ENCODE assay signal across 15 cellular contexts in genomic region chr16:12515346-12515745, GRCh38.
A peak's percentile ranks its signal among the peaks of the same experiment; 100 is the strongest.
DNase-seq lines count a peak whose midpoint lies in the region; ATAC-seq and TF ChIP-seq lines count a peak whose summit lies in the region.
"Had no signal": no experiment of that assay in that cellular context is flagged by ENCODE, and none has a peak within 500 bp of the region (broad histone marks: within the 10 kb centered on the region; RNA-seq: fewer than 3 reads in every experiment).

No MANE protein-coding gene starts in this region.

- peaks cover 8% of the 10 kb centered on the region for H3K27me3 Mint-ChIP-seq in glutamatergic neuron (ENCODE audit: unreplicated experiment)
- H3K27me3 Mint-ChIP-seq in neural progenitor cell (ENCODE audit: insufficient read depth, low read depth): no peaks in the 10 kb centered on the region
- H3K27me3 Mint-ChIP-seq in endodermal cell (ENCODE audit: insufficient read depth): no peaks in the 10 kb centered on the region

- CTCF ChIA-PET in IMR-90 (lab: Yijun Ruan, JAX): interaction anchor here (0.6 kb wide), 1 partner anchor 379 kb away, joined by 4 read pairs; no protein-coding TSS in a partner anchor

- dilution Hi-C loops in IMR-90 (cut with HindIII; ENCODE audit: low sequenced_read_pairs, unreplicated experiment): no loop called here

- peaks cover 58% of the 10 kb centered on the region for H3K4me1 ChIP-seq in BLaER1
- no peaks in the 10 kb centered on the region for H3K4me1 ChIP-seq in IMR-90 (ENCODE audit: control insufficient read depth, insufficient read depth, low read length)
- no peaks in the 10 kb centered on the region for H3K4me1 ChIP-seq in neural progenitor cell
- peaks cover 8% of the 10 kb centered on the region for H3K4me1 ChIP-seq in endodermal cell (ENCODE audit: control insufficient read depth, insufficient read depth, low read length)
- H3K4me1 ChIP-seq: Caco-2 had no signal

- in situ Hi-C loops in IMR-90 (cut with MboI; ENCODE audit: low sequenced_read_pairs): no loop called here

- H3K4me3 ChIP-seq in BLaER1 (no peak overlapping the region), IMR-90 (ENCODE audit: insufficient read depth, low read depth, low read length) (no peak overlapping the region), neural progenitor cell (no peak overlapping the region), endodermal cell (ENCODE audit: low read length) (no peak overlapping the region)

- H3K56ac ChIP-seq in IMR-90 (ENCODE audit: extremely low read depth, insufficient read depth, low read length): no peak overlapping the region

- peaks cover 53% of the 10 kb centered on the region; the same call in 1 of the 2 replicates for H4K20me1 ChIP-seq in BLaER1
- H4K20me1 ChIP-seq in IMR-90 (ENCODE audit: insufficient read depth, low read length): no peaks in the 10 kb centered on the region
- no peaks in the 10 kb centered on the region for H4K20me1 ChIP-seq in neural progenitor cell (ENCODE audit: low read depth)

- H3K4ac ChIP-seq in IMR-90 (ENCODE audit: low read depth, low read length): no peak overlapping the region

- no peaks in the 10 kb centered on the region for H3K36me3 Mint-ChIP-seq in glutamatergic neuron (ENCODE audit: unreplicated experiment)
- H3K36me3 Mint-ChIP-seq in neural progenitor cell: no peaks in the 10 kb centered on the region
- no peaks in the 10 kb centered on the region for H3K36me3 Mint-ChIP-seq in endodermal cell (ENCODE audit: low read depth)

- no peaks in the 10 kb centered on the region; the same call in 1 of the 2 replicates for H3K9me1 ChIP-seq in IMR-90 (ENCODE audit: insufficient read depth, low read length)

- H2BK5ac ChIP-seq in IMR-90 (ENCODE audit: low read depth, low read length, poor library complexity, severe bottlenecking): no peak overlapping the region

- H3K14ac ChIP-seq in IMR-90 (replicated peaks; ENCODE audit: low read depth, low read length): no peak overlapping the region

- POLR2A ChIA-PET in IMR-90 (lab: Charles Lee; ENCODE audit: unreplicated experiment): no interaction called here

- H3K27ac ChIP-seq in BLaER1 (no peak overlapping the region), IMR-90 (ENCODE audit: insufficient read depth, low read length) (no peak overlapping the region), neural progenitor cell (no peak overlapping the region), endodermal cell (ENCODE audit: low read depth, low read length) (no peak overlapping the region)

- H3K9me3 ChIP-seq in BLaER1: no peaks in the 10 kb centered on the region
- no peaks in the 10 kb centered on the region for H3K9me3 ChIP-seq in IMR-90 (ENCODE audit: control insufficient read depth, insufficient read depth, low read length)
- no peaks in the 10 kb centered on the region for H3K9me3 ChIP-seq in neural progenitor cell (ENCODE audit: low read depth)
- no peaks in the 10 kb centered on the region for H3K9me3 ChIP-seq in endodermal cell (ENCODE audit: control insufficient read depth, low read length)
- H3K9me3 ChIP-seq: Caco-2 had no signal

- intact Hi-C loops in IMR-90 (cut with micrococcal nuclease): no loop called here

- no peak overlapping the region for H3K23ac ChIP-seq in IMR-90 (ENCODE audit: low read depth, low read length)

- no peak overlapping the region for H2AK5ac ChIP-seq in IMR-90 (ENCODE audit: low read depth, low read length)

- no peak for DNase-seq in IMR-90
- no peak for DNase-seq in glutamatergic neuron
- no peak for DNase-seq in neural progenitor cell (ENCODE audit: low spot score)
- no peak for DNase-seq in Kasumi-1 (lab: John Stamatoyannopoulos, UW)
- no peak for DNase-seq in activated CD4-positive, alpha-beta T cell treated with anti-CD3 and anti-CD28 coated beads for 1 hour
- DNase-seq in endodermal cell: no peak
- no peak for DNase-seq in anterior cingulate cortex (lab: John Stamatoyannopoulos, UW)
- DNase-seq: ACHN; Caco-2; CD8-positive, alpha-beta memory T cell; DND-41; GF-D8 had no signal

- H3F3A ChIP-seq in neural progenitor cell (ENCODE audit: low read depth): no peaks in the 10 kb centered on the region

- H3K79me1 ChIP-seq in IMR-90 (ENCODE audit: low read depth in 1 of 2, low read length in 2 of 2): no peaks in the 10 kb centered on the region

- H3K4me3 Mint-ChIP-seq in glutamatergic neuron (ENCODE audit: unreplicated experiment) (no peak overlapping the region), neural progenitor cell (no peak overlapping the region), endodermal cell (no peak overlapping the region)
- H3K4me3 Mint-ChIP-seq: CD14-positive monocyte; CD8-positive, alpha-beta memory T cell had no signal

- H2BK120ac ChIP-seq in IMR-90 (ENCODE audit: low read depth, low read length): no peak overlapping the region

- no TSS peak for BruUV-seq in IMR-90 (replicated peaks; lab: Mats Ljungman, UMichigan)

- H4K5ac ChIP-seq in IMR-90 (ENCODE audit: low read depth, low read length): no peak overlapping the region

- no peaks in the 10 kb centered on the region for H3K27me3 ChIP-seq in BLaER1
- H3K27me3 ChIP-seq in IMR-90 (ENCODE audit: control insufficient read depth, insufficient read depth, low read length): no peaks in the 10 kb centered on the region
- no peaks in the 10 kb centered on the region for H3K27me3 ChIP-seq in neural progenitor cell
- H3K27me3 ChIP-seq in endodermal cell (ENCODE audit: control insufficient read depth, insufficient read depth, low read length, poor library complexity, severe bottlenecking): no peaks in the 10 kb centered on the region

- H3K18ac ChIP-seq in IMR-90 (ENCODE audit: low read depth, low read length): no peak overlapping the region

- no peak overlapping the region for H4K91ac ChIP-seq in IMR-90 (ENCODE audit: insufficient read depth, low read depth, low read length)

- H3K27ac Mint-ChIP-seq in glutamatergic neuron (ENCODE audit: unreplicated experiment) (peak overlapping the region; percentile 33), neural progenitor cell (peak overlapping the region; percentile 22), endodermal cell (no peak overlapping the region)

- no peak for ATAC-seq in IMR-90 (ENCODE audit: low read depth)
- ATAC-seq: HCT116 had no signal

- TF ChIP-seq CTCF in IMR-90 (conservative IDR thresholded peaks at IDR 0.05; ENCODE audit: low read depth, low read length) (no peak), glutamatergic neuron (IDR thresholded peaks at IDR 0.05; ENCODE audit: partially characterized antibody, unreplicated experiment) (no peak), neural progenitor cell (IDR thresholded peaks at IDR 0.05) (no peak), endodermal cell (conservative IDR thresholded peaks at IDR 0.05) (no peak)

- no peak overlapping the region for H3K9ac ChIP-seq in BLaER1
- H3K9ac ChIP-seq in IMR-90 (ENCODE audit: low read depth, low read length): no peak overlapping the region
- no peak overlapping the region for H3K9ac ChIP-seq in neural progenitor cell
- no peak overlapping the region for H3K9ac ChIP-seq in endodermal cell (ENCODE audit: extremely low read depth, low read length, poor library complexity, severe bottlenecking)

- TF ChIP-seq POLR2A in IMR-90 (IDR thresholded peaks at IDR 0.05; ENCODE audit: low read depth, low read length): no peak

- H2BK20ac ChIP-seq in IMR-90 (ENCODE audit: low read depth, low read length): no peak overlapping the region

- no peak overlapping the region for H2AK9ac ChIP-seq in IMR-90 (replicated peaks; ENCODE audit: low read depth, low read length, poor library complexity)

- H3K36me3 ChIP-seq in BLaER1 (peaks cover 12% of the 10 kb centered on the region; the same call in 1 of the 2 replicates), IMR-90 (ENCODE audit: control insufficient read depth, insufficient read depth, low read length) (no peaks in the 10 kb centered on the region), neural progenitor cell (no peaks in the 10 kb centered on the region), endodermal cell (ENCODE audit: control insufficient read depth, insufficient read depth, low read length) (no peaks in the 10 kb centered on the region)

- no peak overlapping the region for H2BK15ac ChIP-seq in IMR-90 (ENCODE audit: low read depth, low read length)

- WGBS in IMR-90 (ENCODE audit: extremely low coverage in 2 of 2, insufficient read length in 1 of 2), 2 experiments: 82% methylated on average over 5 of the region's 7 CpGs; no CpG with 5 or more reads in 1 of the 2 experiments
- 92 to 93% methylated on average over 5 to 7 of the region's 7 CpGs for WGBS in endodermal cell (ENCODE audit: insufficient coverage in 1 of 2, insufficient read length in 1 of 2), 2 experiments

- peak overlapping the region; percentile 37 for H2AFZ ChIP-seq in IMR-90 (replicated peaks; ENCODE audit: low read length, poor library complexity)
- no peak overlapping the region for H2AFZ ChIP-seq in neural progenitor cell (replicated peaks)

- H3K4me2 ChIP-seq in BLaER1: peak overlapping the region; percentile 65
- H3K4me2 ChIP-seq in IMR-90 (ENCODE audit: low read depth, low read length): no peak overlapping the region
- H3K4me2 ChIP-seq in neural progenitor cell: no peak overlapping the region

- peaks cover 8% of the 10 kb centered on the region for H3K9me3 Mint-ChIP-seq in glutamatergic neuron (ENCODE audit: unreplicated experiment)
- H3K9me3 Mint-ChIP-seq in neural progenitor cell: no peaks in the 10 kb centered on the region
- no peaks in the 10 kb centered on the region for H3K9me3 Mint-ChIP-seq in endodermal cell
- H3K9me3 Mint-ChIP-seq: CD14-positive monocyte; CD8-positive, alpha-beta memory T cell had no signal

- TF ChIP-seq RAD21 in IMR-90 (IDR thresholded peaks at IDR 0.05; ENCODE audit: low read length): no peak

- no peaks in the 10 kb centered on the region for H3K79me2 ChIP-seq in neural progenitor cell (ENCODE audit: low read depth)

- H4K8ac ChIP-seq in IMR-90 (ENCODE audit: low read depth in 2 of 2, low read length in 2 of 2): no peak overlapping the region

- H3K4me1 Mint-ChIP-seq in glutamatergic neuron (ENCODE audit: low read depth, unreplicated experiment) (peaks cover 28% of the 10 kb centered on the region), neural progenitor cell (peaks cover 26% of the 10 kb centered on the region), endodermal cell (peaks cover 19% of the 10 kb centered on the region)

TF ChIP-seq in IMR-90, 13 proteins besides CTCF, POLR2A, EP300 and RAD21 (continues in another document):
- no peak for TF ChIP-seq RFX5 (IDR thresholded peaks at IDR 0.05; ENCODE audit: low read depth, low read length)
- TF ChIP-seq MAZ (IDR thresholded peaks at IDR 0.05; ENCODE audit: borderline replicate concordance, low read depth, low read length): no peak
- TF ChIP-seq SMC3 (IDR thresholded peaks at IDR 0.05; ENCODE audit: low read depth, low read length): no peak
- no peak for TF ChIP-seq MAFK (IDR thresholded peaks at IDR 0.05; ENCODE audit: low read depth, low read length)
- TF ChIP-seq, protein P1, sequence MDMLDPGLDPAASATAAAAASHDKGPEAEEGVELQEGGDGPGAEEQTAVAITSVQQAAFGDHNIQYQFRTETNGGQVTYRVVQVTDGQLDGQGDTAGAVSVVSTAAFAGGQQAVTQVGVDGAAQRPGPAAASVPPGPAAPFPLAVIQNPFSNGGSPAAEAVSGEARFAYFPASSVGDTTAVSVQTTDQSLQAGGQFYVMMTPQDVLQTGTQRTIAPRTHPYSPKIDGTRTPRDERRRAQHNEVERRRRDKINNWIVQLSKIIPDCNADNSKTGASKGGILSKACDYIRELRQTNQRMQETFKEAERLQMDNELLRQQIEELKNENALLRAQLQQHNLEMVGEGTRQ (IDR thresholded peaks at IDR 0.05; ENCODE audit: low read depth, low read length): no peak
- no peak for TF ChIP-seq BHLHE40 (IDR thresholded peaks at IDR 0.05; ENCODE audit: low read depth, low read length)
